1 cellular context compared by ENCODE assay signal in the genomic region with DNA sequence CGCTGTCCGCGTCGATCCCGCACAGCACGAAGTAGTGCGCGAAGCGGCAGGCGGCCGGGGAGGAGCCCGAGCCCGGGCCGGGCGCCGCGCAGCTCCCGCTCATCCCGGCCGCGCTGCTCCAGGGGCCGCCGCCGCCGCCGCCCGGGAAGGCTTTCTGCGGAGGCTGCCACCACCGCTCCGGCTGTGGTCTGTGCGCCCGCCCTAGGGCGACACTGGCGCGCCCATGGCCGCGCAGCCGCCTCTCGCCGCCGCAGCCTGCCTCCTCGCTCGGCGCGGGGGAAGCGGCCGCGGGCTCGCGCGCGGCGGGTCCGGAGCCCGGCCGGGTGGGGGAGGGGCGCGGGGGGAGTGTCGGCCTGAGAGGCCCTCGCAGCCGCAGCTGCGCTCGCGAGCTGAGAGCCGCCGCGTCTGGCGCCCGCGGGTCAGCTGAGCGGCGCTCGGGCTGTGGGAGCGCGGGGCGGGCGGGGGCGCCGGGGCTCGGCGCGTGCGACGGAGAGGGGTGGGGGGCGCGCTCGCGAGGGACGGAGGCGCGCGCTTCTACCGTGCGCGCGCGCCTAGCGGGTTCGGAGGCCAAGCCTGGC.
A peak's percentile ranks its signal among the peaks of the same experiment; 100 is the strongest.
TF ChIP-seq lines count a peak whose summit lies in the region.

A gene (minus strand): TSS at position 407 of the 578 bp plus-strand sequence. CDS start 304 bp downstream, at position 103.

TF ChIP-seq in WTC11, 78 proteins besides CTCF, POLR2A, EP300 and RAD21 (continued from another document):
- TF ChIP-seq, protein P1, sequence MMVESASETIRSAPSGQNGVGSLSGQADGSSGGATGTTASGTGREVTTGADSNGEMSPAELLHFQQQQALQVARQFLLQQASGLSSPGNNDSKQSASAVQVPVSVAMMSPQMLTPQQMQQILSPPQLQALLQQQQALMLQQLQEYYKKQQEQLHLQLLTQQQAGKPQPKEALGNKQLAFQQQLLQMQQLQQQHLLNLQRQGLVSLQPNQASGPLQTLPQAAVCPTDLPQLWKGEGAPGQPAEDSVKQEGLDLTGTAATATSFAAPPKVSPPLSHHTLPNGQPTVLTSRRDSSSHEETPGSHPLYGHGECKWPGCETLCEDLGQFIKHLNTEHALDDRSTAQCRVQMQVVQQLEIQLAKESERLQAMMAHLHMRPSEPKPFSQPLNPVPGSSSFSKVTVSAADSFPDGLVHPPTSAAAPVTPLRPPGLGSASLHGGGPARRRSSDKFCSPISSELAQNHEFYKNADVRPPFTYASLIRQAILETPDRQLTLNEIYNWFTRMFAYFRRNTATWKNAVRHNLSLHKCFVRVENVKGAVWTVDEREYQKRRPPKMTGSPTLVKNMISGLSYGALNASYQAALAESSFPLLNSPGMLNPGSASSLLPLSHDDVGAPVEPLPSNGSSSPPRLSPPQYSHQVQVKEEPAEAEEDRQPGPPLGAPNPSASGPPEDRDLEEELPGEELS (CRISPR knock-in tag; IDR thresholded peaks at IDR 0.05) = 0 out of 2 replicates have a peak, but pooled peaks have one; percentile 3
- no peak for TF ChIP-seq ZNF671 (CRISPR knock-in tag; IDR thresholded peaks at IDR 0.05)
- TF ChIP-seq SP1 (CRISPR knock-in tag; conservative IDR thresholded peaks at IDR 0.05) = peak; percentile 7; the same call in 1 of the 2 replicates
- no peak for TF ChIP-seq TCF7 (CRISPR knock-in tag; IDR thresholded peaks at IDR 0.05; ENCODE audit: low read depth)
